Comparison of ENCODE assay signal across 8 cellular contexts in the genomic region with DNA sequence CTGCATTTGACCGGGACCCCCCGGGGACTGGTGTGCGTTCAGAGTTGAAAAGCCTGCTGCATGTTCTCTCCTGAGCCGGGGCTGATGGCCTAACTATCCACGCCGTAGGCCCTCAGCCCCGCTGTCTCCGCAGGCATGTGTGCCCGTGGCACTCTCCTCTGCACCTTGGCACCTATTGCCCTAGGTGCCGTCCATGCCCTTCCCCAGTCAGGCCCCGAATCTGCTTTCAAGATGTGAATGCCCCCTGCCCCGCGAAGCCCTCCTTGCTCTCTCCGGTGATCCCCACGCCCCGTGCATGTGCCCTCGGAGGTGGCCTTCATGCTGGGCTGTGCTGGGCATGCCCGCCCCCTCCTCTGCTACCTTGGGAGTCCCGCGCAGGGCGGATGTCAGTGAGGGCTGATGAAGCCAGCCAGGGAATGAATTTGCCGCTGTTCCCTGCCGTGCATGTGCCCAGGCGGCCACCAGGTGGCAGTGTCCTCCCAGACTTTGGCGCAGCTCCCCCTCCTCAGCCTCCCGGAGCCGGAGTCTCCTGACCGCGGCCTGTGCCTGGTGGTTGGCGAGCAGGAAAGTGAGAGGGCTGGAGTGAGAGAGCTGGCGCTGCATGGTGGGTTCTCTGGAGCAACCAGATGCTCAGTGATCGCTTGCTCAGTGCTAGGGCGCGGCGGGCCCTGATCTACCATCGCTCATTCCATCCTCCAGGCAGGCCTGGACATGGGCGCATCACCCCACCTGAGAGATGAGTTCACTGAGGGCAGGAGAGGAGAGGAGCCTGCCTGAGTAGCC.
DNase-seq lines count a peak whose midpoint lies in the region; FAIRE-seq and TF ChIP-seq lines count a peak whose summit lies in the region.

No MANE protein-coding gene starts in this region.

- H3K36me3 Mint-ChIP-seq in activated CD4-positive, alpha-beta T cell treated with anti-CD3 and anti-CD28 coated beads, Interleukin-2, amount 10 ng/mL, durations not matched to agents 7 days and 5 days (ENCODE audit: low read depth) = no peaks in the 10 kb centered on the region

- no peaks in the 10 kb centered on the region for H3K36me3 ChIP-seq in colonic mucosa

- no peaks in the 10 kb centered on the region for H3K9me3 Mint-ChIP-seq in activated CD4-positive, alpha-beta T cell treated with anti-CD3 and anti-CD28 coated beads, Interleukin-2, amount 10 ng/mL, durations not matched to agents 7 days and 5 days

- no peak overlapping the region for H3K4me3 ChIP-seq in colonic mucosa

- H3K4me1 ChIP-seq in colonic mucosa = peaks cover 5% of the 10 kb centered on the region

- intact Hi-C loops in colonic mucosa (cut with DNase I) = loop anchor here (2.0 kb wide), 1 partner anchor 56 kb away; no protein-coding TSS in a partner anchor

- H3K27ac Mint-ChIP-seq in activated CD4-positive, alpha-beta T cell treated with anti-CD3 and anti-CD28 coated beads, Interleukin-2, amount 10 ng/mL, durations not matched to agents 7 days and 5 days = no peak overlapping the region

- FAIRE-seq in GM12891 (lab: Jason Lieb, UNC) = peak; percentile 87

- peaks cover 7% of the 10 kb centered on the region for H3K4me1 Mint-ChIP-seq in activated CD4-positive, alpha-beta T cell treated with anti-CD3 and anti-CD28 coated beads, Interleukin-2, amount 10 ng/mL, durations not matched to agents 7 days and 5 days

- H3K27me3 ChIP-seq in colonic mucosa = peaks cover 4% of the 10 kb centered on the region

- no peak overlapping the region for H3K27ac ChIP-seq in colonic mucosa

- CTCF ChIA-PET in activated CD4-positive, alpha-beta T cell treated with anti-CD3 and anti-CD28 coated beads, Interleukin-2, amount 10 ng/mL, durations not matched to agents 7 days and 5 days (lab: Charles Lee) = interaction anchor here (0.6 to 6.2 kb wide), 11 partner anchors 10 to 281 kb away, joined by 3 to 63 read pairs (median 4); no protein-coding TSS in a partner anchor

- TF ChIP-seq POLR2A in GM12891 (IDR thresholded peaks at IDR 0.05; ENCODE audit: low read depth, low read length) = no peak

- POLR2A ChIA-PET in activated CD4-positive, alpha-beta T cell treated with anti-CD3 and anti-CD28 coated beads, Interleukin-2, amount 10 ng/mL, durations not matched to agents 7 days and 5 days (lab: Charles Lee) = no interaction called here

- peak; percentile 97 for TF ChIP-seq CTCF in colonic mucosa (IDR thresholded peaks at IDR 0.05)

- H3K27me3 Mint-ChIP-seq in activated CD4-positive, alpha-beta T cell treated with anti-CD3 and anti-CD28 coated beads, Interleukin-2, amount 10 ng/mL, durations not matched to agents 7 days and 5 days = peaks cover 11% of the 10 kb centered on the region

- H3K9ac ChIP-seq in colonic mucosa (ENCODE audit: low read depth in 2 of 2, low read length in 2 of 2) = no peak overlapping the region

- DNase-seq in A172 (ENCODE audit: low spot score) (peak; percentile 61), GM12891 (ENCODE audit: insufficient read length, low spot score) (peak; percentile 88), NCI-H2227 (lab: John Stamatoyannopoulos, UW; ENCODE audit: unreplicated experiment) (peak; percentile 84), colonic mucosa (peak; percentile 63), left kidney (ENCODE audit: low read depth, low spot score) (peak; percentile 96), NCI-H187 (lab: John Stamatoyannopoulos, UW) (no peak)
- peak; percentile 68 for DNase-seq in activated CD4-positive, alpha-beta T cell treated with anti-CD3 and anti-CD28 coated beads, Interleukin-2, amount 10 ng/mL, durations not matched to agents 7 days and 5 days
- peak; percentile 69 for DNase-seq in stimulated activated CD4-positive, alpha-beta T cell treated with anti-CD3 and anti-CD28 coated beads, Interleukin-4, amount 100 ng/mL, for 24 hours

- no peak overlapping the region for H3K4me3 Mint-ChIP-seq in activated CD4-positive, alpha-beta T cell treated with anti-CD3 and anti-CD28 coated beads, Interleukin-2, amount 10 ng/mL, durations not matched to agents 7 days and 5 days

- H3K9me3 ChIP-seq in colonic mucosa = no peaks in the 10 kb centered on the region

TF ChIP-seq in GM12891, 5 proteins besides CTCF, POLR2A, EP300 and RAD21:
- TF ChIP-seq POLR2AphosphoS5 (IDR thresholded peaks at IDR 0.05; ENCODE audit: low read depth, low read length) = no peak

Comparison
In these comparisons a context has a peak if more than half of its experiments do, and no peak if none do; other contexts are left out.
1. DNase-seq: peak in A172 (single experiment), GM12891 (single experiment), NCI-H2227 (single experiment), activated CD4-positive, alpha-beta T cell treated with anti-CD3 and anti-CD28 coated beads, Interleukin-2, amount 10 ng/mL, durations not matched to agents 7 days and 5 days (single experiment), colonic mucosa (single experiment), left kidney (single experiment) and stimulated activated CD4-positive, alpha-beta T cell treated with anti-CD3 and anti-CD28 coated beads, Interleukin-4, amount 100 ng/mL, for 24 hours (single experiment); none in NCI-H187 (0 of 2).